10 cellular contexts compared by ENCODE assay signal in genomic region chr12:52207895-52208294, GRCh38. TPM values are rescaled to one million over a fixed set of nuclear protein-coding genes. Genes with fewer than 3 reads are reported as not detected.
DNase-seq lines count a peak whose midpoint lies in the region; ATAC-seq, FAIRE-seq and TF ChIP-seq lines count a peak whose summit lies in the region.
"Had no signal": no experiment of that assay in that cellular context is flagged by ENCODE, and none has a peak within 500 bp of the region (broad histone marks: within the 10 kb centered on the region; RNA-seq: fewer than 3 reads in every experiment).

No MANE protein-coding gene starts in this region.

- ATAC-seq in HG03378 (IDR thresholded peaks at IDR 0.05; ENCODE audit: unreplicated experiment), result no peak
- ATAC-seq in HG02623 (IDR thresholded peaks at IDR 0.05; ENCODE audit: unreplicated experiment), result no peak

- H3K4me2 ChIP-seq in keratinocyte (ENCODE audit: control insufficient read depth, extremely low read depth, insufficient read depth, low read depth, low read length), result peak overlapping the region; percentile 46
- H3K4me2 ChIP-seq: neural progenitor cell had no signal

- TF ChIP-seq CTCF in adrenal gland (IDR thresholded peaks at IDR 0.05), result no peak
- no peak for TF ChIP-seq CTCF in keratinocyte (optimal IDR thresholded peaks at IDR 0.05 in 1 of 3, IDR thresholded peaks at IDR 0.05 in 1 of 3, conservative IDR thresholded peaks at IDR 0.05 in 1 of 3; ENCODE audit: extremely low read depth in 1 of 3, insufficient read depth in 2 of 3, low read length in 3 of 3)

- H3K36me3 Mint-ChIP-seq in activated naive CD4-positive, alpha-beta T cell treated with anti-CD3 and anti-CD28 coated beads, Interleukin-2, amount 10 ng/mL, durations not matched to agents 7 days and 5 days, result no peaks in the 10 kb centered on the region
- H3K36me3 Mint-ChIP-seq: neural progenitor cell had no signal

- TF ChIP-seq POLR2A in adrenal gland (IDR thresholded peaks at IDR 0.05), result no peak

- no peak overlapping the region for H3K4me3 Mint-ChIP-seq in activated naive CD4-positive, alpha-beta T cell treated with anti-CD3 and anti-CD28 coated beads, Interleukin-2, amount 10 ng/mL, durations not matched to agents 7 days and 5 days
- H3K4me3 Mint-ChIP-seq: neural progenitor cell had no signal

- no peaks in the 10 kb centered on the region for H3K36me3 ChIP-seq in adrenal gland (replicated peaks in 1 of 2)
- H3K36me3 ChIP-seq in keratinocyte (ENCODE audit: control insufficient read depth in 2 of 2, extremely low read depth in 1 of 2, insufficient read depth in 2 of 2, low read length in 2 of 2), result no peaks in the 10 kb centered on the region
- H3K36me3 ChIP-seq: neural progenitor cell had no signal

- no peaks in the 10 kb centered on the region for H4K20me1 ChIP-seq in keratinocyte (ENCODE audit: control insufficient read depth, extremely low read depth, insufficient read depth, low read length)

- peak overlapping the region; percentile 70 for H3K9ac ChIP-seq in keratinocyte (ENCODE audit: control insufficient read depth, extremely low read depth, insufficient read depth, low read length)
- H3K9ac ChIP-seq: neural progenitor cell had no signal

- FAIRE-seq in keratinocyte (lab: Jason Lieb, UNC) (peak; percentile 90), GM19239 (lab: Jason Lieb, UNC) (no peak)

- peak overlapping the region in 3 of 5 donors; percentile 56 to 80 (median 57) for H3K27ac ChIP-seq in adrenal gland
- peak overlapping the region; percentile 10 for H3K27ac ChIP-seq in keratinocyte (ENCODE audit: control insufficient read depth, insufficient read depth, low read length)
- H3K27ac ChIP-seq: neural progenitor cell had no signal

- intact Hi-C loops in adrenal gland (cut with DNase I), result no loop called here

- H3K27me3 ChIP-seq in adrenal gland (no peaks in the 10 kb centered on the region), keratinocyte (ENCODE audit: control insufficient read depth, extremely low read depth, insufficient read depth, low read length) (no peaks in the 10 kb centered on the region)
- H3K27me3 ChIP-seq: neural progenitor cell had no signal

- H3K4me1 ChIP-seq in adrenal gland (replicated peaks in 1 of 2) (peaks cover 5 to 30% of the 10 kb centered on the region in 2 donors), keratinocyte (ENCODE audit: control insufficient read depth, extremely low read depth, insufficient read depth, low read length) (peaks cover 67% of the 10 kb centered on the region)
- H3K4me1 ChIP-seq: neural progenitor cell had no signal

- dilution Hi-C loops in keratinocyte (cut with MboI; ENCODE audit: extremely low pct_ligation_motif_present, low sequenced_read_pairs), result no loop called here

- peaks cover 75% of the 10 kb centered on the region for H3K27me3 Mint-ChIP-seq in activated naive CD4-positive, alpha-beta T cell treated with anti-CD3 and anti-CD28 coated beads, Interleukin-2, amount 10 ng/mL, durations not matched to agents 7 days and 5 days

- no peak overlapping the region for H2AFZ ChIP-seq in keratinocyte (ENCODE audit: control insufficient read depth, low read length)
- H2AFZ ChIP-seq: neural progenitor cell had no signal

- no peaks in the 10 kb centered on the region for H3K9me3 Mint-ChIP-seq in activated naive CD4-positive, alpha-beta T cell treated with anti-CD3 and anti-CD28 coated beads, Interleukin-2, amount 10 ng/mL, durations not matched to agents 7 days and 5 days
- H3K9me3 Mint-ChIP-seq: neural progenitor cell had no signal

- no peaks in the 10 kb centered on the region for H3K9me1 ChIP-seq in keratinocyte (ENCODE audit: control insufficient read depth, extremely low read depth, insufficient read depth, low read length)

- CTCF ChIA-PET in activated naive CD4-positive, alpha-beta T cell treated with anti-CD3 and anti-CD28 coated beads, Interleukin-2, amount 10 ng/mL, durations not matched to agents 7 days and 5 days (lab: Charles Lee), result interaction anchor here (1.1 kb wide), 1 partner anchor 67 kb away, joined by 3 read pairs; the partner anchor contains the start of gene KRT86

- no peaks in the 10 kb centered on the region for H3K79me2 ChIP-seq in keratinocyte (ENCODE audit: control insufficient read depth, insufficient read depth, low read length)

- H3K4me3 ChIP-seq in adrenal gland (no peak overlapping the region), keratinocyte (ENCODE audit: control insufficient read depth in 2 of 3, extremely low read depth in 1 of 3, insufficient read depth in 2 of 3, low read depth in 1 of 3, low read length in 3 of 3) (peak overlapping the region in 1 of 3 experiments; percentile 13)
- H3K4me3 ChIP-seq: neural progenitor cell had no signal

- H3K27ac Mint-ChIP-seq in activated naive CD4-positive, alpha-beta T cell treated with anti-CD3 and anti-CD28 coated beads, Interleukin-2, amount 10 ng/mL, durations not matched to agents 7 days and 5 days, result no peak overlapping the region

- DNase-seq in 8988T (peak; percentile 9), NCI-H1092 (lab: John Stamatoyannopoulos, UW) (peak; percentile 78), adrenal gland (peak; percentile 88 to 97 (median 94)), keratinocyte (ENCODE audit: low read depth, low spot score) (no peak), GM19239 (ENCODE audit: insufficient read length, low spot score) (no peak)
- DNase-seq in activated naive CD4-positive, alpha-beta T cell treated with anti-CD3 and anti-CD28 coated beads, Interleukin-2, amount 10 ng/mL, durations not matched to agents 7 days and 5 days, result no peak
- DNase-seq: AML-193 had no signal

- H3K9me3 ChIP-seq in adrenal gland (replicated peaks in 1 of 3), result no peaks in the 10 kb centered on the region
- no peaks in the 10 kb centered on the region for H3K9me3 ChIP-seq in keratinocyte (ENCODE audit: control insufficient read depth, low read depth, low read length)

- no peaks in the 10 kb centered on the region for H3K4me1 Mint-ChIP-seq in activated naive CD4-positive, alpha-beta T cell treated with anti-CD3 and anti-CD28 coated beads, Interleukin-2, amount 10 ng/mL, durations not matched to agents 7 days and 5 days

- WGBS in adrenal gland, 4 donors, result 14 to 38% (median 27%) methylated on average over 10 of the region's 10 CpGs

RNA-seq across cellular contexts. Expression of gene KRT80, which starts 16.1 kb away (rescaled TPM):
- 10 to 100 TPM in 1 of 8 donors, 1 to 10 TPM in 6, under 1 TPM in 1; 0.95 to 14.6 (median 6.3) TPM for total RNA-seq in adrenal gland
- polyA plus RNA-seq in adrenal gland (1 to 10 TPM; 1.8 to 8.8 (median 2.5) TPM), keratinocyte (3.3 to 7.2 TPM (median 4.1 TPM) in 3 replicates)
- 109 TPM for polyA plus RNA-seq in keratinocyte (2011; ENCODE audit: low read depth)
- polyA plus RNA-seq in keratinocyte (2011; cell fraction: cytosol; rRNA removed), result 4.2 and 7.4 TPM in 2 replicates
- 7.3 and 11.7 TPM in 2 replicates for polyA plus RNA-seq in keratinocyte (2011; cell fraction: nucleus; rRNA removed)
- 7.1 and 246 TPM in 2 replicates for polyA plus RNA-seq in keratinocyte (2012; ENCODE audit: low replicate concordance)
- 4.3 to 10.4 TPM (median 6.0 TPM) in 3 replicates for polyA minus RNA-seq in keratinocyte
- 7.9 TPM for polyA minus RNA-seq in keratinocyte (2011; cell fraction: cytosol; rRNA and poly(A)+ RNA removed)
- 6.9 and 10.4 TPM in 2 replicates for polyA minus RNA-seq in keratinocyte (2011; cell fraction: nucleus; rRNA and poly(A)+ RNA removed)

RNA-seq across cellular contexts. Expression of gene KRT7, which starts 25.1 kb away (rescaled TPM):
- total RNA-seq in adrenal gland, result 10 to 100 TPM in 2 of 8 donors, 1 to 10 TPM in 6; 1.3 to 13.5 (median 8.4) TPM
- polyA plus RNA-seq in adrenal gland (10 to 100 TPM in 2 of 3 donors, 1 to 10 TPM in 1; 2.1 to 34.8 (median 12.1) TPM), keratinocyte (112 to 224 TPM (median 117 TPM) in 3 replicates)
- 24.1 TPM for polyA plus RNA-seq in keratinocyte (2011; ENCODE audit: low read depth)
- 212 and 224 TPM in 2 replicates for polyA plus RNA-seq in keratinocyte (2011; cell fraction: cytosol; rRNA removed)
- polyA plus RNA-seq in keratinocyte (2011; cell fraction: nucleus; rRNA removed), result 226 and 228 TPM in 2 replicates
- polyA plus RNA-seq in keratinocyte (2012; ENCODE audit: low replicate concordance), result 12.2 and 287 TPM in 2 replicates
- polyA minus RNA-seq in keratinocyte, result 128 to 386 TPM (median 130 TPM) in 3 replicates
- 274 TPM for polyA minus RNA-seq in keratinocyte (2011; cell fraction: cytosol; rRNA and poly(A)+ RNA removed)
- 101 and 129 TPM in 2 replicates for polyA minus RNA-seq in keratinocyte (2011; cell fraction: nucleus; rRNA and poly(A)+ RNA removed)

Comparison
In these comparisons a context has a peak if more than half of its experiments do, and no peak if none do; other contexts are left out.
1. DNase-seq: peak in 8988T (single experiment), NCI-H1092 (single experiment) and adrenal gland (7 of 7); none in keratinocyte (single experiment), GM19239 (single experiment) and activated naive CD4-positive, alpha-beta T cell treated with anti-CD3 and anti-CD28 coated beads, Interleukin-2, amount 10 ng/mL, durations not matched to agents 7 days and 5 days (single experiment).